18 cellular contexts compared by ENCODE assay signal in genomic region chr5:78112931-78113330, GRCh38.
"Had no signal": no experiment of that assay in that cellular context is flagged by ENCODE, and none has a peak within 500 bp of the region (broad histone marks: within the 10 kb centered on the region; RNA-seq: fewer than 3 reads in every experiment).

No MANE protein-coding gene starts in this region.

- H3K27ac Mint-ChIP-seq: activated CD4-positive, alpha-beta memory T cell treated with anti-CD3 and anti-CD28 coated beads for 36 hours; activated CD4-positive, alpha-beta T cell treated with anti-CD3 and anti-CD28 coated beads for 36 hours; activated naive CD8-positive, alpha-beta T cell treated with anti-CD3 and anti-CD28 coated beads, Interleukin-2, amount 10 ng/mL, durations not matched to agents 7 days and 5 days; endodermal cell had no signal

- H3K4me3 Mint-ChIP-seq: activated CD4-positive, alpha-beta memory T cell treated with anti-CD3 and anti-CD28 coated beads for 36 hours; activated CD4-positive, alpha-beta T cell treated with anti-CD3 and anti-CD28 coated beads for 36 hours; activated naive CD8-positive, alpha-beta T cell treated with anti-CD3 and anti-CD28 coated beads, Interleukin-2, amount 10 ng/mL, durations not matched to agents 7 days and 5 days; endodermal cell had no signal

- H3K4me1 ChIP-seq: foreskin keratinocyte, prostate gland, upper lobe of right lung had no signal

- H3K27ac ChIP-seq: body of pancreas, foreskin keratinocyte, prostate gland, skin epidermis, thoracic aorta, upper lobe of right lung, WERI-Rb-1 had no signal

- H3K27me3 Mint-ChIP-seq: activated CD4-positive, alpha-beta memory T cell treated with anti-CD3 and anti-CD28 coated beads for 36 hours; activated CD4-positive, alpha-beta T cell treated with anti-CD3 and anti-CD28 coated beads for 36 hours; activated naive CD8-positive, alpha-beta T cell treated with anti-CD3 and anti-CD28 coated beads, Interleukin-2, amount 10 ng/mL, durations not matched to agents 7 days and 5 days had no signal

- H3K4me3 ChIP-seq: body of pancreas, lung, prostate gland, skin epidermis, thoracic aorta, upper lobe of right lung had no signal

- ATAC-seq: activated CD4-positive, alpha-beta T cell treated with anti-CD3 and anti-CD28 coated beads for 36 hours; body of pancreas; foreskin keratinocyte; left lobe of liver; right cardiac atrium had no signal

- H3K36me3 ChIP-seq: prostate gland had no signal

- H3K4me1 Mint-ChIP-seq: activated CD4-positive, alpha-beta T cell treated with anti-CD3 and anti-CD28 coated beads for 36 hours had no signal

- H3K9me3 Mint-ChIP-seq: activated CD4-positive, alpha-beta memory T cell treated with anti-CD3 and anti-CD28 coated beads for 36 hours; activated naive CD8-positive, alpha-beta T cell treated with anti-CD3 and anti-CD28 coated beads, Interleukin-2, amount 10 ng/mL, durations not matched to agents 7 days and 5 days had no signal

- DNase-seq: activated CD4-positive, alpha-beta memory T cell treated with anti-CD3 and anti-CD28 coated beads for 36 hours; activated CD4-positive, alpha-beta T cell treated with anti-CD3 and anti-CD28 coated beads for 36 hours; activated naive CD4-positive, alpha-beta T cell; activated naive CD8-positive, alpha-beta T cell treated with anti-CD3 and anti-CD28 coated beads, Interleukin-2, amount 10 ng/mL, durations not matched to agents 7 days and 5 days; activated T-cell treated with anti-CD3 and anti-CD28 coated beads for 4 hours; endodermal cell; foreskin keratinocyte; islet precursor cell; midbrain; right cardiac atrium; upper lobe of right lung; WERI-Rb-1 had no signal

- H3K27me3 ChIP-seq: body of pancreas, foreskin keratinocyte, upper lobe of right lung had no signal
